ENCODE assay signal across 8 cellular contexts in the genomic region with DNA sequence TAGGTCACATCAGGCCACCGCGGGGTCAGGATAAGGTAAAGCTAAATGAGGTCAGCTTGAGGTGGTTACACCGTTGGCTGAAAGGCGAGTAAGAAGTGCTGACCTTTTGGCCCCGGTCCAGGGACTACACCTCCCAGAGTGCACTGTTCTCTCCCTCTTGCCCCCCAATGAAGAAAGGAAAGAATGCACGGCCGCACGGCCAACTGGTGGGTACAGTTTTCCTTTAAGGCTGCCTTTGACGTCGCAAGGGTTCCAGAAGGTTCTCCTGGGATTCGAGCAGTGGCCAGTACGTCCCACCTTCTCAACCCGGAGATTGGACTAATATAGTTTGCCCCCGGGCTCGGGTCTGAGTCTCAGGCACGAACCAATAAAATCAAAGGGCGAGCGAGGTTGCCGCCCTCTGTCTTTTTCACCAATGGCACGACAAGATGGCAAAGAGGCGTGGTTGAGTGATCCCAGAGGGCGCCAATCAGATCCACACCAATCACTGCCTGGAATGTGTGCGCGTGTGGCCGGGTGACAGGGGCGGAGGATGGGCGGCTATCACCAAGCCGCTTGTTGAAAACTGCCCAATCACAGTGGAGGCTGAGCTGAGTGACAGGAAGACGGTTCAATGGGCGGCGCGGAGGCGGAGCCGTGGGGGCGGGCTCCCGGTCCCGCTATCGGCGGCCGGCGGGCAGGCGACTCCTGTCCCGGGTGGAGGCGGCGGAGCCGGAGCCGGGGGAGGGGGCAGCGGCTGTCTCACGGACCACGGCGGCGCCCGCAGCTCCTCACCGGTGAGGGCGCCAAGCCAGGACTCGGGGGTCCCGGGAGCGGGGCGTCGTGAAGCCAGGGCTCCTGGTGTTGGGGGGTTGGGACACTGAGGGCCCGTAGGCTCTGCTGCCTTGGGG. TPM values are rescaled to one million over a fixed set of nuclear protein-coding genes. Genes with fewer than 3 reads are reported as not detected.
DNase-seq lines count a peak whose midpoint lies in the region; ATAC-seq and TF ChIP-seq lines count a peak whose summit lies in the region.

A gene (plus strand): TSS at position 690 of the 890 bp plus-strand sequence. CDS start 886 bp downstream, outside the sequence.

- peak; percentile 83 for ATAC-seq in GM21619 (IDR thresholded peaks at IDR 0.05; ENCODE audit: unreplicated experiment)
- peak; percentile 96 for ATAC-seq in mucosa of descending colon

- peak within 1 kb of the TSS; percentile 98 for H3K27ac Mint-ChIP-seq in activated T-cell treated with anti-CD3 and anti-CD28 coated beads, Interleukin-2, amount 50 U/mL, for 24 hours

- H3K36me3 ChIP-seq in mucosa of descending colon (ENCODE audit: low read depth): no peaks in the 10 kb centered on the region

- peak within 1 kb of the TSS; percentile 95 for H3K4me3 ChIP-seq in epithelial cell of proximal tubule (ENCODE audit: low read depth, low read length)
- peak within 1 kb of the TSS; percentile 29 for H3K4me3 ChIP-seq in mucosa of descending colon

- no peak for TF ChIP-seq EP300 in Ishikawa (IDR thresholded peaks at IDR 0.05; ENCODE audit: borderline replicate concordance)

- no peaks in the 10 kb centered on the region for H3K9me3 ChIP-seq in mucosa of descending colon

- DNase-seq in DMS153 treated with DMSO at 0.1 percent for 48 hours (lab: John Stamatoyannopoulos, UW; ENCODE audit: unreplicated experiment) (peak; percentile 98), OCI-M2 (lab: John Stamatoyannopoulos, UW; ENCODE audit: unreplicated experiment) (peak; percentile 75), epithelial cell of proximal tubule (ENCODE audit: low read depth) (peak; percentile 94), mucosa of descending colon (peak; percentile 98)
- peak; percentile 99 for DNase-seq in activated T-cell treated with anti-CD3 and anti-CD28 coated beads, Interleukin-2, amount 50 U/mL, for 24 hours
- peak; percentile 86 to 94 for DNase-seq in stimulated activated CD8-positive, alpha-beta memory T cell treated with anti-CD3 and anti-CD28 coated beads, Interleukin-4, amount 100 ng/mL, for 1 hour (ENCODE audit: low read depth in 2 of 2, low spot score in 1 of 2)

- no peaks in the 10 kb centered on the region for H3K36me3 Mint-ChIP-seq in activated T-cell treated with anti-CD3 and anti-CD28 coated beads, Interleukin-2, amount 50 U/mL, for 24 hours (ENCODE audit: low read depth)

- H3K27me3 Mint-ChIP-seq in activated T-cell treated with anti-CD3 and anti-CD28 coated beads, Interleukin-2, amount 50 U/mL, for 24 hours: no peaks in the 10 kb centered on the region

- H3K4me1 ChIP-seq in mucosa of descending colon (ENCODE audit: low read depth): peaks cover 4% of the 10 kb centered on the region

- H3K4me1 Mint-ChIP-seq in activated T-cell treated with anti-CD3 and anti-CD28 coated beads, Interleukin-2, amount 50 U/mL, for 24 hours (ENCODE audit: low read depth): peaks cover 84% of the 10 kb centered on the region

- peak within 1 kb of the TSS; percentile 85 for H3K4me3 Mint-ChIP-seq in activated T-cell treated with anti-CD3 and anti-CD28 coated beads, Interleukin-2, amount 50 U/mL, for 24 hours

- no peak for TF ChIP-seq RAD21 in Ishikawa (IDR thresholded peaks at IDR 0.05; ENCODE audit: low read depth)

- TF ChIP-seq CTCF in epithelial cell of proximal tubule (conservative IDR thresholded peaks at IDR 0.05; ENCODE audit: low read depth, low read length): no peak
- no peak for TF ChIP-seq CTCF in mucosa of descending colon (IDR thresholded peaks at IDR 0.05)

- intact Hi-C loops in mucosa of descending colon (cut with DNase I, micrococcal nuclease): loop anchor here in 1 of 2 donors (5.0 kb wide), 1 partner anchor 92 kb away; a partner anchor contains a TSS

- H3K9me3 Mint-ChIP-seq in activated T-cell treated with anti-CD3 and anti-CD28 coated beads, Interleukin-2, amount 50 U/mL, for 24 hours: no peaks in the 10 kb centered on the region

TF ChIP-seq in Ishikawa, 13 proteins besides CTCF, POLR2A, EP300 and RAD21:
- TF ChIP-seq YY1 (IDR thresholded peaks at IDR 0.05; ENCODE audit: low read depth): 0 out of 2 replicates have a peak, but pooled peaks have one; percentile 25
- no peak for TF ChIP-seq ZBTB7A (IDR thresholded peaks at IDR 0.05; ENCODE audit: low read depth)
- TF ChIP-seq EGR1 (IDR thresholded peaks at IDR 0.05): no peak
- peak; percentile 69 for TF ChIP-seq CREB1 (IDR thresholded peaks at IDR 0.05; ENCODE audit: low read depth)
- TF ChIP-seq TEAD4 (IDR thresholded peaks at IDR 0.05): peak; percentile 96
- TF ChIP-seq TCF12 (IDR thresholded peaks at IDR 0.05; ENCODE audit: low read depth): peak; percentile 46; the same call in 1 of the 2 replicates
- TF ChIP-seq, protein P1, sequence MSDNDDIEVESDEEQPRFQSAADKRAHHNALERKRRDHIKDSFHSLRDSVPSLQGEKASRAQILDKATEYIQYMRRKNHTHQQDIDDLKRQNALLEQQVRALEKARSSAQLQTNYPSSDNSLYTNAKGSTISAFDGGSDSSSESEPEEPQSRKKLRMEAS (IDR thresholded peaks at IDR 0.05): peak; percentile 55; the same call in 1 of the 2 replicates
- TF ChIP-seq, protein P2, sequence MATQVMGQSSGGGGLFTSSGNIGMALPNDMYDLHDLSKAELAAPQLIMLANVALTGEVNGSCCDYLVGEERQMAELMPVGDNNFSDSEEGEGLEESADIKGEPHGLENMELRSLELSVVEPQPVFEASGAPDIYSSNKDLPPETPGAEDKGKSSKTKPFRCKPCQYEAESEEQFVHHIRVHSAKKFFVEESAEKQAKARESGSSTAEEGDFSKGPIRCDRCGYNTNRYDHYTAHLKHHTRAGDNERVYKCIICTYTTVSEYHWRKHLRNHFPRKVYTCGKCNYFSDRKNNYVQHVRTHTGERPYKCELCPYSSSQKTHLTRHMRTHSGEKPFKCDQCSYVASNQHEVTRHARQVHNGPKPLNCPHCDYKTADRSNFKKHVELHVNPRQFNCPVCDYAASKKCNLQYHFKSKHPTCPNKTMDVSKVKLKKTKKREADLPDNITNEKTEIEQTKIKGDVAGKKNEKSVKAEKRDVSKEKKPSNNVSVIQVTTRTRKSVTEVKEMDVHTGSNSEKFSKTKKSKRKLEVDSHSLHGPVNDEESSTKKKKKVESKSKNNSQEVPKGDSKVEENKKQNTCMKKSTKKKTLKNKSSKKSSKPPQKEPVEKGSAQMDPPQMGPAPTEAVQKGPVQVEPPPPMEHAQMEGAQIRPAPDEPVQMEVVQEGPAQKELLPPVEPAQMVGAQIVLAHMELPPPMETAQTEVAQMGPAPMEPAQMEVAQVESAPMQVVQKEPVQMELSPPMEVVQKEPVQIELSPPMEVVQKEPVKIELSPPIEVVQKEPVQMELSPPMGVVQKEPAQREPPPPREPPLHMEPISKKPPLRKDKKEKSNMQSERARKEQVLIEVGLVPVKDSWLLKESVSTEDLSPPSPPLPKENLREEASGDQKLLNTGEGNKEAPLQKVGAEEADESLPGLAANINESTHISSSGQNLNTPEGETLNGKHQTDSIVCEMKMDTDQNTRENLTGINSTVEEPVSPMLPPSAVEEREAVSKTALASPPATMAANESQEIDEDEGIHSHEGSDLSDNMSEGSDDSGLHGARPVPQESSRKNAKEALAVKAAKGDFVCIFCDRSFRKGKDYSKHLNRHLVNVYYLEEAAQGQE (IDR thresholded peaks at IDR 0.05; ENCODE audit: low read depth): no peak
- TF ChIP-seq, protein P3, sequence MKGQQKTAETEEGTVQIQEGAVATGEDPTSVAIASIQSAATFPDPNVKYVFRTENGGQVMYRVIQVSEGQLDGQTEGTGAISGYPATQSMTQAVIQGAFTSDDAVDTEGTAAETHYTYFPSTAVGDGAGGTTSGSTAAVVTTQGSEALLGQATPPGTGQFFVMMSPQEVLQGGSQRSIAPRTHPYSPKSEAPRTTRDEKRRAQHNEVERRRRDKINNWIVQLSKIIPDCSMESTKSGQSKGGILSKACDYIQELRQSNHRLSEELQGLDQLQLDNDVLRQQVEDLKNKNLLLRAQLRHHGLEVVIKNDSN (IDR thresholded peaks at IDR 0.05): 0 out of 2 replicates have a peak, but pooled peaks have one; percentile 52
- peak; percentile 95 for TF ChIP-seq NFIC (IDR thresholded peaks at IDR 0.05)
- no peak for TF ChIP-seq CEBPB (IDR thresholded peaks at IDR 0.05)
- peak; percentile 48; the same call in 1 of the 2 replicates for TF ChIP-seq TAF1 (IDR thresholded peaks at IDR 0.05; ENCODE audit: low read depth)
- TF ChIP-seq FOXM1 (IDR thresholded peaks at IDR 0.05; ENCODE audit: borderline replicate concordance, low read depth): peak; percentile 16; the same call in 1 of the 2 replicates

RNA-seq across cellular contexts. Expression of the gene that starts here (rescaled TPM):
- 11.1 and 20.2 TPM in 2 replicates for total RNA-seq in epithelial cell of proximal tubule
- 10 to 100 TPM in 1 of 3 donors, 1 to 10 TPM in 2; 1.2 to 32.9 (median 5.8) TPM for total RNA-seq in mucosa of descending colon

Comparison
In these comparisons a context has a peak if more than half of its experiments do, and no peak if none do; other contexts are left out.
1. Peak in every context shown above with its lines: DNase-seq, ATAC-seq and H3K4me3 ChIP-seq.